In genomic region chr5:543755-544674, GRCh38 we compare ENCODE assay signal across 9 cellular contexts. TPM values are rescaled to one million over a fixed set of nuclear protein-coding genes. Genes with fewer than 3 reads are reported as not detected.
DNase-seq lines count a peak whose midpoint lies in the region; ATAC-seq, FAIRE-seq and TF ChIP-seq lines count a peak whose summit lies in the region.
"Had no signal": no experiment of that assay in that cellular context is flagged by ENCODE, and none has a peak within 500 bp of the region (broad histone marks: within the 10 kb centered on the region; RNA-seq: fewer than 3 reads in every experiment).

No MANE protein-coding gene starts in this region.

- peaks cover 10% of the 10 kb centered on the region for H3K27me3 ChIP-seq in osteoblast (ENCODE audit: insufficient read depth, low read length)
- H3K27me3 ChIP-seq in brain microvascular endothelial cell (replicated peaks) = peaks cover 13% of the 10 kb centered on the region

- no peaks in the 10 kb centered on the region for H3K36me3 ChIP-seq in osteoblast (ENCODE audit: insufficient read depth, low read length)
- H3K36me3 ChIP-seq in brain microvascular endothelial cell (replicated peaks) = no peaks in the 10 kb centered on the region

- peaks cover 18% of the 10 kb centered on the region for H3K4me1 Mint-ChIP-seq in activated T-helper 2 cell treated with anti-CD3 and anti-CD28 coated beads, Interferon-gamma antibody, Interleukin-2, Interleukin-4, amounts not matched to agents 10 μg/mL and 5 μg/mL and 100 μg/mL, durations not matched to agents 14 hours and 24 hours and 36 hours (ENCODE audit: low read depth)

- H3K4me1 ChIP-seq in osteoblast (ENCODE audit: insufficient read depth, low read length) = peaks cover 7% of the 10 kb centered on the region

- H4K20me1 ChIP-seq in osteoblast (ENCODE audit: insufficient read depth, low read length) = no peaks in the 10 kb centered on the region

- no peaks in the 10 kb centered on the region for H3K79me2 ChIP-seq in osteoblast (ENCODE audit: insufficient read depth, low read length)

- no peak for TF ChIP-seq CTCF in GM13977 (IDR thresholded peaks at IDR 0.05; ENCODE audit: extremely low read depth, insufficient read depth, missing control alignments)
- no peak for TF ChIP-seq CTCF in osteoblast (IDR thresholded peaks at IDR 0.05; ENCODE audit: extremely low read depth, low read depth, low read length)
- TF ChIP-seq CTCF in brain microvascular endothelial cell (IDR thresholded peaks at IDR 0.05; ENCODE audit: low read depth, low read length, missing control alignments) = no peak
- no peak for TF ChIP-seq CTCF in D721Med (IDR thresholded peaks at IDR 0.05; ENCODE audit: insufficient read depth, missing control alignments)

- no peak overlapping the region for H3K27ac ChIP-seq in osteoblast (ENCODE audit: low read depth, low read length)
- H3K27ac ChIP-seq in brain microvascular endothelial cell = no peak overlapping the region

- peak; percentile 88 for ATAC-seq in HG02571 (IDR thresholded peaks at IDR 0.05; ENCODE audit: unreplicated experiment)

- H3K27ac Mint-ChIP-seq in activated T-helper 2 cell treated with anti-CD3 and anti-CD28 coated beads, Interferon-gamma antibody, Interleukin-2, Interleukin-4, amounts not matched to agents 10 μg/mL and 5 μg/mL and 100 μg/mL, durations not matched to agents 14 hours and 24 hours and 36 hours = peak overlapping the region; percentile 55
- H3K27ac Mint-ChIP-seq: brain had no signal

- H3K36me3 Mint-ChIP-seq in activated T-helper 2 cell treated with anti-CD3 and anti-CD28 coated beads, Interferon-gamma antibody, Interleukin-2, Interleukin-4, amounts not matched to agents 10 μg/mL and 5 μg/mL and 100 μg/mL, durations not matched to agents 14 hours and 24 hours and 36 hours (ENCODE audit: low read depth) = no peaks in the 10 kb centered on the region
- H3K36me3 Mint-ChIP-seq: brain had no signal

- FAIRE-seq in D721Med (lab: Jason Lieb, UNC) = no peak

- peak overlapping the region; percentile 66 for H3K4me2 ChIP-seq in osteoblast (ENCODE audit: insufficient read depth, low read length)

- peak; percentile 91 for DNase-seq in GM13977 (ENCODE audit: low spot score)
- peak; percentile 100 for DNase-seq in MV-4-11 (lab: John Stamatoyannopoulos, UW)
- DNase-seq in activated T-helper 2 cell treated with anti-CD3 and anti-CD28 coated beads, Interferon-gamma antibody, Interleukin-2, Interleukin-4, amounts not matched to agents 10 μg/mL and 5 μg/mL and 100 μg/mL, durations not matched to agents 14 hours and 24 hours and 36 hours (ENCODE audit: low spot score) = peak; percentile 58
- peak; percentile 95 for DNase-seq in osteoblast (ENCODE audit: insufficient read length, low spot score, missing footprints)
- no peak for DNase-seq in brain microvascular endothelial cell
- no peak for DNase-seq in NCI-H345 (lab: John Stamatoyannopoulos, UW)
- no peak for DNase-seq in D721Med (ENCODE audit: insufficient read length, low spot score)

- intact Hi-C loops in activated T-helper 2 cell treated with anti-CD3 and anti-CD28 coated beads, Interferon-gamma antibody, Interleukin-2, Interleukin-4, amounts not matched to agents 10 μg/mL and 5 μg/mL and 100 μg/mL, durations not matched to agents 14 hours and 24 hours and 36 hours (cut with micrococcal nuclease) = no loop called here

- H3K9me3 Mint-ChIP-seq in activated T-helper 2 cell treated with anti-CD3 and anti-CD28 coated beads, Interferon-gamma antibody, Interleukin-2, Interleukin-4, amounts not matched to agents 10 μg/mL and 5 μg/mL and 100 μg/mL, durations not matched to agents 14 hours and 24 hours and 36 hours = no peaks in the 10 kb centered on the region

- peak overlapping the region; percentile 88 for H2AFZ ChIP-seq in osteoblast (ENCODE audit: low read length)

- H3K4me3 ChIP-seq in osteoblast (ENCODE audit: insufficient read depth, low read length) (peak overlapping the region; percentile 41), brain microvascular endothelial cell (ENCODE audit: low read depth, low read length) (no peak overlapping the region)

- in situ Hi-C loops in GM13977 (cut with MboI; ENCODE audit: low pct_unique_long_range_greater_than_20kb, low sequenced_read_pairs, unreplicated experiment) (no loop called here), brain microvascular endothelial cell (cut with HindIII; ENCODE audit: low pct_ligation_motif_present, low sequenced_read_pairs) (no loop called here)

- H3K9me3 ChIP-seq in osteoblast (ENCODE audit: low read depth, low read length) = no peaks in the 10 kb centered on the region

- H3K4me3 Mint-ChIP-seq in activated T-helper 2 cell treated with anti-CD3 and anti-CD28 coated beads, Interferon-gamma antibody, Interleukin-2, Interleukin-4, amounts not matched to agents 10 μg/mL and 5 μg/mL and 100 μg/mL, durations not matched to agents 14 hours and 24 hours and 36 hours (ENCODE audit: low read depth) = peak overlapping the region; percentile 47
- H3K4me3 Mint-ChIP-seq: brain had no signal

- peaks cover 11% of the 10 kb centered on the region for H3K27me3 Mint-ChIP-seq in activated T-helper 2 cell treated with anti-CD3 and anti-CD28 coated beads, Interferon-gamma antibody, Interleukin-2, Interleukin-4, amounts not matched to agents 10 μg/mL and 5 μg/mL and 100 μg/mL, durations not matched to agents 14 hours and 24 hours and 36 hours (ENCODE audit: low read depth)

RNA-seq across cellular contexts. Expression of gene SLC9A3, which starts 19.8 kb away (rescaled TPM):
- 2.4 and 2.8 TPM in 2 replicates for total RNA-seq in activated T-helper 2 cell treated with anti-CD3 and anti-CD28 coated beads, Interferon-gamma antibody, Interleukin-2, Interleukin-4, amounts not matched to agents 10 μg/mL and 5 μg/mL and 100 μg/mL, durations not matched to agents 14 hours and 24 hours and 36 hours
- 1.2 and 1.4 TPM in 2 replicates for total RNA-seq in osteoblast

Comparison
In these comparisons a context has a peak if more than half of its experiments do, and no peak if none do; other contexts are left out.
1. DNase-seq: peak in GM13977 (single experiment), MV-4-11 (single experiment), activated T-helper 2 cell treated with anti-CD3 and anti-CD28 coated beads, Interferon-gamma antibody, Interleukin-2, Interleukin-4, amounts not matched to agents 10 μg/mL and 5 μg/mL and 100 μg/mL, durations not matched to agents 14 hours and 24 hours and 36 hours (single experiment) and osteoblast (single experiment); none in brain microvascular endothelial cell (single experiment), NCI-H345 (single experiment) and D721Med (single experiment).